9 cellular contexts compared by ENCODE assay signal in the genomic region with DNA sequence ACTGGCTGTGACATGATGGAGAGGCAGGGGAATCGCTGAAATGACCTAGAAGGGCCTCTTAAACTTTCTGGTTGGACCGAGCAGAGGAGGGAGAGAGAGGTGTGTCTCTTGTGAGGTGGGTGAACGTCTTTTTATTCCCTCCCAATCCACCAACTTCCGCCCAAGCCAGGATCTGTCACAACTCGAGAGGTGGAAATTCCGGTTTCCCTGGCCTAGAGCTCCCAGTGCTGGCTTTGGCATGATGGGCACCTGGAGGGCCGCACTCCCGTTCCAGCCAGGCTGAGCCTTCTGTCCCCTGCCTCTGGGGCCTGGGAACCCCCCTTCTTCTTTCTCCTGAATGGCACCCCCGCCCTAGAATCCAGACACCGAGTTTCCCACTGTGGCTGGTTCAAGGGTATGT. TPM values are rescaled to one million over a fixed set of nuclear protein-coding genes. Genes with fewer than 3 reads are reported as not detected.
A peak's percentile ranks its signal among the peaks of the same experiment; 100 is the strongest.
DNase-seq lines count a peak whose midpoint lies in the region; ATAC-seq and TF ChIP-seq lines count a peak whose summit lies in the region.
"Had no signal": no experiment of that assay in that cellular context is flagged by ENCODE, and none has a peak within 500 bp of the region (broad histone marks: within the 10 kb centered on the region; RNA-seq: fewer than 3 reads in every experiment).

A gene (plus strand): TSS at position 224 of the 400 bp plus-strand sequence. CDS start 994 bp downstream, outside the sequence.

- DNase-seq in activated naive CD4-positive, alpha-beta T cell (lab: John Stamatoyannopoulos, UW), result no peak
- DNase-seq in mesothelial cell of epicardium (ENCODE audit: low spot score in 2 of 2, unreplicated experiment in 2 of 2) (peak in 1 of 2 experiments; percentile 61), ureter (ENCODE audit: low spot score) (peak; percentile 87), MV-4-11 (lab: John Stamatoyannopoulos, UW) (no peak), WERI-Rb-1 (no peak)
- DNase-seq: NCI-H187 had no signal

- H3K9me3 ChIP-seq in WERI-Rb-1 (ENCODE audit: severe bottlenecking), result no peaks in the 10 kb centered on the region

- H3K36me3 ChIP-seq in WERI-Rb-1, result no peaks in the 10 kb centered on the region

- H3K4me3 ChIP-seq in WERI-Rb-1 (ENCODE audit: low read depth, low read length), result no peak within 1 kb of the TSS

- H3K27me3 Mint-ChIP-seq in activated naive CD4-positive, alpha-beta T cell treated with anti-CD3 and anti-CD28 coated beads, Interleukin-2, amount 50 U/mL, for 24 hours, result no peaks in the 10 kb centered on the region
- H3K27me3 Mint-ChIP-seq in activated naive CD8-positive, alpha-beta T cell, result no peaks in the 10 kb centered on the region
- H3K27me3 Mint-ChIP-seq in mesothelial cell of epicardium (ENCODE audit: low read depth), result peaks cover 19% of the 10 kb centered on the region

- peak within 1 kb of the TSS; percentile 71 for H3K27ac Mint-ChIP-seq in activated naive CD4-positive, alpha-beta T cell treated with anti-CD3 and anti-CD28 coated beads, Interleukin-2, amount 50 U/mL, for 24 hours
- H3K27ac Mint-ChIP-seq in activated naive CD8-positive, alpha-beta T cell, result peak within 1 kb of the TSS; percentile 70
- peak within 1 kb of the TSS; percentile 92 for H3K27ac Mint-ChIP-seq in mesothelial cell of epicardium

- H3K4me3 Mint-ChIP-seq in activated naive CD4-positive, alpha-beta T cell treated with anti-CD3 and anti-CD28 coated beads, Interleukin-2, amount 50 U/mL, for 24 hours, result peak within 1 kb of the TSS; percentile 34
- peak within 1 kb of the TSS; percentile 65 for H3K4me3 Mint-ChIP-seq in activated naive CD8-positive, alpha-beta T cell
- H3K4me3 Mint-ChIP-seq in mesothelial cell of epicardium, result peak within 1 kb of the TSS; percentile 30

- no peaks in the 10 kb centered on the region for H3K9me3 Mint-ChIP-seq in activated naive CD4-positive, alpha-beta T cell treated with anti-CD3 and anti-CD28 coated beads, Interleukin-2, amount 50 U/mL, for 24 hours
- H3K9me3 Mint-ChIP-seq in activated naive CD8-positive, alpha-beta T cell (ENCODE audit: low read depth), result no peaks in the 10 kb centered on the region
- H3K9me3 Mint-ChIP-seq in mesothelial cell of epicardium, result no peaks in the 10 kb centered on the region

- peaks cover 10% of the 10 kb centered on the region for H3K4me1 Mint-ChIP-seq in activated naive CD4-positive, alpha-beta T cell treated with anti-CD3 and anti-CD28 coated beads, Interleukin-2, amount 50 U/mL, for 24 hours
- H3K4me1 Mint-ChIP-seq in activated naive CD8-positive, alpha-beta T cell (ENCODE audit: low read depth), result peaks cover 43% of the 10 kb centered on the region
- peaks cover 31% of the 10 kb centered on the region for H3K4me1 Mint-ChIP-seq in mesothelial cell of epicardium

- ATAC-seq in HG03196 (IDR thresholded peaks at IDR 0.05; ENCODE audit: unreplicated experiment), result no peak

- TF ChIP-seq CTCF in mesothelial cell of epicardium (IDR thresholded peaks at IDR 0.05; ENCODE audit: unreplicated experiment) (no peak), WERI-Rb-1 (IDR thresholded peaks at IDR 0.05; ENCODE audit: low read depth, low read length) (no peak)

- no peak within 1 kb of the TSS for H3K27ac ChIP-seq in WERI-Rb-1

- no peaks in the 10 kb centered on the region for H3K36me3 Mint-ChIP-seq in activated naive CD4-positive, alpha-beta T cell treated with anti-CD3 and anti-CD28 coated beads, Interleukin-2, amount 50 U/mL, for 24 hours
- no peaks in the 10 kb centered on the region for H3K36me3 Mint-ChIP-seq in activated naive CD8-positive, alpha-beta T cell
- no peaks in the 10 kb centered on the region for H3K36me3 Mint-ChIP-seq in mesothelial cell of epicardium

- H3K27me3 ChIP-seq in WERI-Rb-1 (ENCODE audit: insufficient read depth, low read depth, severe bottlenecking), result no peaks in the 10 kb centered on the region

RNA-seq across cellular contexts. Expression of the gene that starts here (rescaled TPM):
- 18.7 to 21.0 TPM (median 19.8 TPM) in 3 replicates for total RNA-seq in mesothelial cell of epicardium
- total RNA-seq in ureter, result 49.3 TPM
